ENCODE assay signal across 1 cellular context in the genomic region with DNA sequence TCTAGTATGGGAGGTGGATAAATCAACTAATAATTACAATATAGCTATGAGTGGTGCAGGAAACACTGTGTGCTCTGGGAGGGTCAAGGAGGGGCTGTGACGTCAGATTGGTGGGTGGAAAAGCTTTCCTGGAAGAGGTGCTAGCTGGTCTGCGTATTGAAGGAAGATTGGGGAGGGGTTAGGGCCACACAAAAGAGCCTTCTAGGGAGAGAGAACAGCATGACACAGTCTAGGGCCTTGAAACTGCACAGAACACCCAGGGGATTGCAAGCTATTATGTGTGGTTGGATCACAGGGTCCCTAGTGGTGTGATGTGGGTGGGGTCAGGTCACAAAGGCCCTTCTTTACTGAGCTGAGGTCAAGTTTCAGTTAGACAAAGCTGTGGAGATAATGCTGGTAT.
TF ChIP-seq lines count a peak whose summit lies in the region.

No MANE protein-coding gene starts in this region.

TF ChIP-seq in GM12878, 131 proteins besides CTCF, POLR2A, EP300 and RAD21:
- TF ChIP-seq NR2F1 (conservative IDR thresholded peaks at IDR 0.05) = peak; percentile 93
- no peak for TF ChIP-seq RBBP5 (conservative IDR thresholded peaks at IDR 0.05)
- peak; percentile 50 for TF ChIP-seq MEF2B (IDR thresholded peaks at IDR 0.05; ENCODE audit: partially characterized antibody, poor library complexity, severe bottlenecking)
